Comparison of ENCODE assay signal across 11 cellular contexts in genomic region chr4:2186133-2186864, GRCh38. TPM values are rescaled to one million over a fixed set of nuclear protein-coding genes. Genes with fewer than 3 reads are reported as not detected.
DNase-seq lines count a peak whose midpoint lies in the region; ATAC-seq, FAIRE-seq and TF ChIP-seq lines count a peak whose summit lies in the region.
"Had no signal": no experiment of that assay in that cellular context is flagged by ENCODE, and none has a peak within 500 bp of the region (broad histone marks: within the 10 kb centered on the region; RNA-seq: fewer than 3 reads in every experiment).

No MANE protein-coding gene starts in this region.

- peaks cover 17% of the 10 kb centered on the region for H3K36me3 Mint-ChIP-seq in natural killer cell treated with Interleukin-12 subunit alpha and Interleukin-12 subunit beta and Interleukin-15 and Interleukin-18, amount 100 ng/mL, for 72 hours

- no peak overlapping the region for H3K18ac ChIP-seq in mesendoderm (ENCODE audit: low read length)

- peaks cover 6 to 8% of the 10 kb centered on the region in 2 donors for H3K4me1 Mint-ChIP-seq in natural killer cell treated with Interleukin-12 subunit alpha and Interleukin-12 subunit beta and Interleukin-15 and Interleukin-18, amount 100 ng/mL, for 72 hours (ENCODE audit: low read depth in 2 of 2)
- H3K4me1 Mint-ChIP-seq: brain had no signal

- SMC1A ChIA-PET in GM12878 (lab: Charles Lee; ENCODE audit: uncharacterized antibody, unreplicated experiment) = interaction anchor here (0.9 kb wide), 1 partner anchor 992 kb away, joined by 3 read pairs; no protein-coding TSS in a partner anchor

- H3K9me3 ChIP-seq in GM12878 (replicated peaks; ENCODE audit: control insufficient read depth, insufficient read depth, low read length) = no peaks in the 10 kb centered on the region
- peaks cover 12% of the 10 kb centered on the region for H3K9me3 ChIP-seq in Karpas-422 (ENCODE audit: low read length)
- H3K9me3 ChIP-seq: thoracic aorta had no signal

- H3K27me3 ChIP-seq in GM12878 (replicated peaks in 1 of 2; ENCODE audit: control insufficient read depth in 2 of 2, insufficient read depth in 2 of 2, low read length in 1 of 2) (no peaks in the 10 kb centered on the region), mesendoderm (ENCODE audit: insufficient read depth, low read length, poor library complexity) (no peaks in the 10 kb centered on the region), Karpas-422 (ENCODE audit: low read length) (no peaks in the 10 kb centered on the region)

- H3K79me2 ChIP-seq in GM12878 (ENCODE audit: control insufficient read depth, insufficient read depth, low read length) (no peaks in the 10 kb centered on the region), mesendoderm (ENCODE audit: control insufficient read depth, insufficient read depth, low read length) (no peaks in the 10 kb centered on the region), Karpas-422 (ENCODE audit: low read length) (no peaks in the 10 kb centered on the region)

- H3K27ac Mint-ChIP-seq in natural killer cell treated with Interleukin-12 subunit alpha and Interleukin-12 subunit beta and Interleukin-15 and Interleukin-18, amount 100 ng/mL, for 72 hours = no peak overlapping the region
- H3K27ac Mint-ChIP-seq: brain had no signal

- TF ChIP-seq POLR2A in GM12878 (IDR thresholded peaks at IDR 0.05; ENCODE audit: low read depth, low read length) = no peak

- no peak overlapping the region for H2AK5ac ChIP-seq in mesendoderm (ENCODE audit: low read length)

- FAIRE-seq in G401.6 (lab: Jason Lieb, UNC) (peak; percentile 90), GM12878 (lab: Jason Lieb, UNC) (peak; percentile 41)

- H3K79me1 ChIP-seq in mesendoderm (ENCODE audit: low read length) = no peaks in the 10 kb centered on the region

- H3K23ac ChIP-seq in mesendoderm (ENCODE audit: low read length) = no peak overlapping the region

- H3K9me2 ChIP-seq in Karpas-422 (replicated peaks; ENCODE audit: insufficient read depth, low read length) = no peaks in the 10 kb centered on the region

- H4K5ac ChIP-seq in mesendoderm (ENCODE audit: low read length) = no peak overlapping the region

- peak; percentile 33 for DNase-seq in NCI-H1105 (lab: John Stamatoyannopoulos, UW)
- no peak for DNase-seq in GM12878 (ENCODE audit: low read depth, low spot score)
- DNase-seq in mesendoderm = peak; percentile 83
- DNase-seq in Karpas-422 = no peak
- no peak for DNase-seq in natural killer cell treated with Interleukin-12 subunit alpha and Interleukin-12 subunit beta and Interleukin-15 and Interleukin-18, amount 100 ng/mL, for 72 hours (ENCODE audit: low spot score)

- no peak overlapping the region for H2BK120ac ChIP-seq in mesendoderm (ENCODE audit: low read depth, low read length)

- H3K27ac ChIP-seq in GM12878 (ENCODE audit: control insufficient read depth, insufficient read depth) = no peak overlapping the region
- no peak overlapping the region for H3K27ac ChIP-seq in mesendoderm (ENCODE audit: low read depth, low read length)
- no peak overlapping the region for H3K27ac ChIP-seq in Karpas-422 (ENCODE audit: low read length)
- H3K27ac ChIP-seq: SK-N-MC, thoracic aorta had no signal

- peak; percentile 42 to 55 (median 47) for TF ChIP-seq CTCF in GM12878 (IDR thresholded peaks at IDR 0.05 in 2 of 3, conservative IDR thresholded peaks at IDR 0.05 in 1 of 3; ENCODE audit: control insufficient read depth in 2 of 3, extremely low read depth in 1 of 3, insufficient read depth in 1 of 3, low read depth in 3 of 3, low read length in 3 of 3)

- H3K4me1 ChIP-seq in GM12878 (ENCODE audit: control insufficient read depth, insufficient read depth, low read length) (no peaks in the 10 kb centered on the region), mesendoderm (ENCODE audit: control insufficient read depth, low read depth, low read length) (no peaks in the 10 kb centered on the region), Karpas-422 (ENCODE audit: low read length) (peaks cover 6% of the 10 kb centered on the region; the same call in 1 of the 2 replicates)

- no peak overlapping the region for H2BK5ac ChIP-seq in mesendoderm (ENCODE audit: low read length)

- in situ Hi-C loops in GM12878 (cut with MboI) = no loop called here

- RAD21 ChIA-PET in GM12878 (lab: Charles Lee; ENCODE audit: unreplicated experiment) = no interaction called here

- H3K4me3 Mint-ChIP-seq in natural killer cell treated with Interleukin-12 subunit alpha and Interleukin-12 subunit beta and Interleukin-15 and Interleukin-18, amount 100 ng/mL, for 72 hours = no peak overlapping the region
- H3K4me3 Mint-ChIP-seq: brain had no signal

- BruUV-seq in GM12878 (replicated peaks; lab: Mats Ljungman, UMichigan) = no TSS peak

- H2BK15ac ChIP-seq in mesendoderm (replicated peaks; ENCODE audit: low read depth) = no peak overlapping the region

- peak; percentile 76 for TF ChIP-seq RAD21 in GM12878 (IDR thresholded peaks at IDR 0.05; ENCODE audit: insufficient read depth, low read depth, low read length)

- H4K20me1 ChIP-seq in GM12878 (ENCODE audit: control insufficient read depth, insufficient read depth) = no peaks in the 10 kb centered on the region
- no peaks in the 10 kb centered on the region for H4K20me1 ChIP-seq in Karpas-422 (ENCODE audit: insufficient read depth, low read depth, low read length)

- H3K9me3 Mint-ChIP-seq in natural killer cell treated with Interleukin-12 subunit alpha and Interleukin-12 subunit beta and Interleukin-15 and Interleukin-18, amount 100 ng/mL, for 72 hours = peaks cover 8% of the 10 kb centered on the region

- H3K4me3 ChIP-seq in GM12878 (no peak overlapping the region), mesendoderm (ENCODE audit: low read length) (no peak overlapping the region), Karpas-422 (ENCODE audit: low read length) (no peak overlapping the region)
- H3K4me3 ChIP-seq: SK-N-MC, thoracic aorta had no signal

- WGBS in GM12878 (ENCODE audit: insufficient coverage, insufficient replicate concordance, low lambda C conversion rate, missing lambda C conversion rate) = 31% methylated on average over 9 of the region's 9 CpGs
- no CpG with 5 or more reads among the region's 9 CpGs for WGBS in mesendoderm (ENCODE audit: extremely low coverage, insufficient coverage, low lambda C conversion rate)

- H4K8ac ChIP-seq in mesendoderm (ENCODE audit: low read depth, low read length) = no peak overlapping the region

- H3K56ac ChIP-seq in mesendoderm (ENCODE audit: low read length) = no peak overlapping the region

- H3K36me3 ChIP-seq in GM12878 (ENCODE audit: control insufficient read depth in 2 of 2, insufficient read depth in 2 of 2, low read length in 1 of 2) = no peaks in the 10 kb centered on the region
- no peaks in the 10 kb centered on the region for H3K36me3 ChIP-seq in mesendoderm (ENCODE audit: control insufficient read depth, insufficient read depth, low read length)
- H3K36me3 ChIP-seq in Karpas-422 (ENCODE audit: insufficient read depth, low read length) = peaks cover 11% of the 10 kb centered on the region; the same call in 1 of the 2 replicates
- H3K36me3 ChIP-seq: thoracic aorta had no signal

- CTCF ChIA-PET in GM12878 (lab: Yijun Ruan, JAX) = interaction anchor here (0.9 kb wide), 1 partner anchor 171 kb away, joined by 3 read pairs; no protein-coding TSS in a partner anchor

- H3K4me2 ChIP-seq in GM12878 (ENCODE audit: control insufficient read depth, insufficient read depth) = no peak overlapping the region
- no peak overlapping the region for H3K4me2 ChIP-seq in mesendoderm (ENCODE audit: low read length)
- H3K4me2 ChIP-seq in Karpas-422 (ENCODE audit: low read depth, low read length, poor library complexity, severe bottlenecking) = no peak overlapping the region

- intact Hi-C loops in GM12878 (cut with micrococcal nuclease; ENCODE audit: unreplicated experiment) = loop anchor here (5.0 to 10.0 kb wide), 3 partner anchors 181 to 439 kb away; partner anchors contain the start of gene NELFA

- H3K4ac ChIP-seq in mesendoderm (ENCODE audit: low read depth, low read length) = no peak overlapping the region

- POLR2A ChIA-PET in GM12878 (lab: Charles Lee) = no interaction called here

- no peak overlapping the region for H2AFZ ChIP-seq in GM12878 (ENCODE audit: control insufficient read depth, low read depth, low read length)
- no peak overlapping the region for H2AFZ ChIP-seq in Karpas-422 (ENCODE audit: low read length)

- no peaks in the 10 kb centered on the region for H3K27me3 Mint-ChIP-seq in natural killer cell treated with Interleukin-12 subunit alpha and Interleukin-12 subunit beta and Interleukin-15 and Interleukin-18, amount 100 ng/mL, for 72 hours

- TF ChIP-seq EP300 in GM12878 (IDR thresholded peaks at IDR 0.05; ENCODE audit: borderline replicate concordance in 1 of 2, control insufficient read depth in 1 of 2, low read depth in 2 of 2, low read length in 2 of 2) = no peak

- H3K9ac ChIP-seq in GM12878 (ENCODE audit: control insufficient read depth, insufficient read depth, low read length) (no peak overlapping the region), mesendoderm (ENCODE audit: low read length) (no peak overlapping the region), Karpas-422 (ENCODE audit: low read length) (no peak overlapping the region)

- peak; percentile 74 for ATAC-seq in GM12878
- ATAC-seq in GM21526 (IDR thresholded peaks at IDR 0.05; ENCODE audit: low FRiP score, unreplicated experiment) = no peak
- no peak for ATAC-seq in HG02642 (IDR thresholded peaks at IDR 0.05; ENCODE audit: poor library complexity, unreplicated experiment)
- no peak for ATAC-seq in natural killer cell treated with Interleukin-12 subunit alpha and Interleukin-12 subunit beta and Interleukin-15 and Interleukin-18, amount 100 ng/mL, for 72 hours

RNA-seq across cellular contexts. Expression of gene HAUS3, which starts 55.6 kb away (rescaled TPM):
- total RNA-seq in GM12878 (2013; cell fraction: nucleolus; rRNA removed) = 25.7 and 27.0 TPM in 2 replicates
- total RNA-seq in GM12878 (2014; rRNA removed) (9.5 and 10.9 TPM in 2 replicates), GM12878 (2014; rRNA removed; fragmentation: Illumina TruSeq; extraction: Trizol) (12.7 TPM in 2 replicates), GM12878 (2021) (13.2 and 13.5 TPM in 2 replicates)
- 7.7 TPM for polyA plus RNA-seq in GM12878 (2011; ENCODE audit: low read depth)
- polyA plus RNA-seq in GM12878 (2011; rRNA removed) (11.4 and 23.9 TPM in 2 replicates), GM12878 (2014; fragmentation: Illumina TruSeq; extraction: Trizol) (13.9 and 19.8 TPM in 2 replicates), GM12878 (2014; fragmentation: Nextera tagmentation; extraction: Ambion mirVana) (1 to 10 TPM; 4.2 to 7.3 TPM), GM12878 (2014; rRNA removed) (10.0 and 11.8 TPM in 2 replicates), GM12878 (2016; fragmentation: Nextera tagmentation; extraction: Ambion mirVana) (10 to 100 TPM; 20.2 to 23.9 TPM)
- polyA plus RNA-seq in GM12878 (2011; cell fraction: cytosol; rRNA removed) = 4.5 TPM in 2 replicates
- 11.0 and 11.2 TPM in 2 replicates for polyA plus RNA-seq in GM12878 (2011; cell fraction: nucleus; rRNA removed)
- polyA plus RNA-seq in GM12878 (2012) = 11.3 and 14.1 TPM in 2 replicates
- polyA minus RNA-seq in GM12878 (2011; rRNA and poly(A)+ RNA removed) = 3.5 and 3.6 TPM in 2 replicates
- 2.9 and 4.3 TPM in 2 replicates for polyA minus RNA-seq in GM12878 (2011; cell fraction: cytosol; rRNA and poly(A)+ RNA removed)
- 5.6 and 9.9 TPM in 2 replicates for polyA minus RNA-seq in GM12878 (2011; cell fraction: nucleus; rRNA and poly(A)+ RNA removed)
- polyA plus RNA-seq in mesendoderm (2013, experiment 1 of 2) = 15.8 TPM
- polyA plus RNA-seq in mesendoderm (2013, experiment 2 of 2) = 15.6 TPM
- total RNA-seq in Karpas-422 (2014; rRNA removed; shearing (Covaris generic); ENCODE audit: low replicate concordance) = 13.7 and 14.6 TPM in 2 replicates
- total RNA-seq in natural killer cell treated with Interleukin-12 subunit alpha and Interleukin-12 subunit beta and Interleukin-15 and Interleukin-18, amount 100 ng/mL, for 72 hours = 10 to 100 TPM; 17.6 to 30.0 TPM

RNA-seq across cellular contexts. Expression of gene POLN, which starts 55.6 kb away (rescaled TPM):
- total RNA-seq in GM12878 (2013; cell fraction: nucleolus; rRNA removed) = 2.2 and 5.4 TPM in 2 replicates
- total RNA-seq in GM12878 (2014; rRNA removed) (0.98 and 1.2 TPM in 2 replicates), GM12878 (2014; rRNA removed; fragmentation: Illumina TruSeq; extraction: Trizol) (0.63 and 0.74 TPM in 2 replicates), GM12878 (2021) (0.95 and 1.7 TPM in 2 replicates)
- polyA plus RNA-seq in GM12878 (2011; ENCODE audit: low read depth) = 0.22 TPM
- polyA plus RNA-seq in GM12878 (2011; rRNA removed) (0.30 and 0.41 TPM in 2 replicates), GM12878 (2014; fragmentation: Illumina TruSeq; extraction: Trizol) (0.48 and 1.3 TPM in 2 replicates), GM12878 (2014; fragmentation: Nextera tagmentation; extraction: Ambion mirVana) (under 1 TPM in 1 of 2 experiments, not detected in 1; 0.09 TPM), GM12878 (2014; rRNA removed) (0.94 and 0.96 TPM in 2 replicates), GM12878 (2016; fragmentation: Nextera tagmentation; extraction: Ambion mirVana) (1 to 10 TPM; 1.2 to 2.0 TPM)
- polyA plus RNA-seq in GM12878 (2011; cell fraction: cytosol; rRNA removed) = 0.39 and 0.40 TPM in 2 replicates
- polyA plus RNA-seq in GM12878 (2011; cell fraction: nucleus; rRNA removed) = 0.73 and 0.97 TPM in 2 replicates
- polyA plus RNA-seq in GM12878 (2012) = 0.24 and 0.67 TPM in 2 replicates
- 0.15 and 0.51 TPM in 2 replicates for polyA minus RNA-seq in GM12878 (2011; rRNA and poly(A)+ RNA removed)
- not detected in 2 replicates for polyA minus RNA-seq in GM12878 (2011; cell fraction: cytosol; rRNA and poly(A)+ RNA removed)
- polyA minus RNA-seq in GM12878 (2011; cell fraction: nucleus; rRNA and poly(A)+ RNA removed) = 0.36 and 1.1 TPM in 2 replicates
- 1.3 TPM for polyA plus RNA-seq in mesendoderm (2013, experiment 1 of 2)
- polyA plus RNA-seq in mesendoderm (2013, experiment 2 of 2) = 1.3 TPM
- 2.7 and 4.3 TPM in 2 replicates for total RNA-seq in Karpas-422 (2014; rRNA removed; shearing (Covaris generic); ENCODE audit: low replicate concordance)
- 1 to 10 TPM; 3.8 to 6.1 TPM for total RNA-seq in natural killer cell treated with Interleukin-12 subunit alpha and Interleukin-12 subunit beta and Interleukin-15 and Interleukin-18, amount 100 ng/mL, for 72 hours

Comparison
In these comparisons a context has a peak if more than half of its experiments do, and no peak if none do; other contexts are left out.
1. DNase-seq: peak in NCI-H1105 (single experiment) and mesendoderm (single experiment); none in GM12878 (single experiment), Karpas-422 (single experiment) and natural killer cell treated with Interleukin-12 subunit alpha and Interleukin-12 subunit beta and Interleukin-15 and Interleukin-18, amount 100 ng/mL, for 72 hours (single experiment).